In genomic region chr5:115355777-115356381, GRCh38 we compare ENCODE assay signal across 26 cellular contexts. TPM values are rescaled to one million over a fixed set of nuclear protein-coding genes. Genes with fewer than 3 reads are reported as not detected.
DNase-seq lines count a peak whose midpoint lies in the region; ATAC-seq, FAIRE-seq and TF ChIP-seq lines count a peak whose summit lies in the region.
"Had no signal": no experiment of that assay in that cellular context is flagged by ENCODE, and none has a peak within 500 bp of the region (broad histone marks: within the 10 kb centered on the region; RNA-seq: fewer than 3 reads in every experiment).

No MANE protein-coding gene starts in this region.

- POLR2A ChIA-PET in HepG2 (lab: Yijun Ruan, JAX) (no interaction called here), H1 (lab: Charles Lee; ENCODE audit: partially characterized antibody) (no interaction called here), MCF 10A (lab: Yijun Ruan, JAX) (no interaction called here)

- no peak overlapping the region for H2BK120ac ChIP-seq in H1 (replicated peaks; ENCODE audit: low read depth, low read length)

- no peak overlapping the region for H3K23ac ChIP-seq in H1 (ENCODE audit: insufficient read length)

- H3K27me3 ChIP-seq in HepG2 (ENCODE audit: control insufficient read depth in 1 of 2, insufficient read depth in 2 of 2, low read length in 2 of 2) = no peaks in the 10 kb centered on the region; a peak in 1 of 5 replicates
- no peaks in the 10 kb centered on the region for H3K27me3 ChIP-seq in right lobe of liver
- no peaks in the 10 kb centered on the region for H3K27me3 ChIP-seq in H1 (replicated peaks in 1 of 4; ENCODE audit: control insufficient read depth in 3 of 4, extremely low read depth in 1 of 4, insufficient read depth in 3 of 4, low read length in 3 of 4)

- H3K9me3 Mint-ChIP-seq in MCF 10A (ENCODE audit: unreplicated experiment) = no peaks in the 10 kb centered on the region
- H3K9me3 Mint-ChIP-seq: CD8-positive, alpha-beta T cell had no signal

- H2BK5ac ChIP-seq in H1 (ENCODE audit: low read depth, low read length) = no peak overlapping the region

- H3K4me1 ChIP-seq in HepG2 (ENCODE audit: insufficient read depth, low read length) (no peaks in the 10 kb centered on the region), right lobe of liver (no peaks in the 10 kb centered on the region), H1 (replicated peaks in 1 of 4; ENCODE audit: control insufficient read depth in 3 of 4, insufficient read depth in 4 of 4, low read length in 3 of 4) (peaks cover 0 to 4% (median 1%) of the 10 kb centered on the region in 4 experiments; a peak in 1 of 7 replicates)

- no peaks in the 10 kb centered on the region for H3K23me2 ChIP-seq in H1 (ENCODE audit: low read depth, low read length)

- no peaks in the 10 kb centered on the region for H3K79me2 ChIP-seq in HepG2 (ENCODE audit: insufficient read depth, low read length)
- no peaks in the 10 kb centered on the region for H3K79me2 ChIP-seq in H1 (ENCODE audit: control insufficient read depth in 1 of 2, insufficient read depth in 2 of 2, low read length in 2 of 2)

- no peak overlapping the region for H4K8ac ChIP-seq in H1 (ENCODE audit: extremely low read depth, insufficient read depth, low read length)

- ATAC-seq in HepG2 (no peak), right lobe of liver (no peak), left colon (peak; percentile 55)
- ATAC-seq: CD8-positive, alpha-beta T cell had no signal

- no peak overlapping the region for H2BK15ac ChIP-seq in H1 (ENCODE audit: low read length)

- H4K20me1 ChIP-seq in HepG2 (ENCODE audit: insufficient read depth, low read length) = no peaks in the 10 kb centered on the region
- H4K20me1 ChIP-seq in H1 (replicated peaks in 1 of 2; ENCODE audit: control insufficient read depth in 1 of 2, insufficient read depth in 2 of 2, low read length in 2 of 2) = no peaks in the 10 kb centered on the region

- intact Hi-C loops in HepG2 (cut with micrococcal nuclease; ENCODE audit: unreplicated experiment) (no loop called here), right lobe of liver (cut with DNase I) (no loop called here), left colon (cut with DNase I, micrococcal nuclease) (no loop called here), MCF 10A (cut with micrococcal nuclease) (no loop called here)

- no peaks in the 10 kb centered on the region for H3K36me3 ChIP-seq in HepG2 (replicated peaks in 1 of 2; ENCODE audit: control insufficient read depth in 1 of 2, insufficient read depth in 2 of 2, low read length in 2 of 2)
- no peaks in the 10 kb centered on the region for H3K36me3 ChIP-seq in right lobe of liver
- H3K36me3 ChIP-seq in H1 (ENCODE audit: control insufficient read depth in 2 of 4, insufficient read depth in 4 of 4, low read length in 3 of 4) = no peaks in the 10 kb centered on the region

- DNase-seq in HepG2 (ENCODE audit: low spot score) (no peak), right lobe of liver (no peak), H1 (ENCODE audit: low read depth in 1 of 2, low spot score in 2 of 2) (no peak), left colon (no peak), anterior cingulate cortex (lab: John Stamatoyannopoulos, UW) (no peak), MCF 10A (ENCODE audit: unreplicated experiment) (no peak), cerebellum (ENCODE audit: low spot score) (no peak)
- DNase-seq in NK-92 treated with Interleukin-12 subunit alpha and Interleukin-12 subunit beta, amount 100 ng/mL, for 24 hours (lab: John Stamatoyannopoulos, UW) = no peak
- DNase-seq: Caco-2; CD8-positive, alpha-beta T cell; GF-D8; H7; MM.1S; NCI-H1417; NCI-H1694; NCI-H2029 treated with DMSO at 0.1 percent for 48 hours; NCI-H2227 treated with DMSO at 0.1 percent for 48 hours; NCI-H510A; NCI-H69; SIG-M5 had no signal

- H3K14ac ChIP-seq in H1 (ENCODE audit: insufficient read length) = no peak overlapping the region

- H2AK5ac ChIP-seq in H1 (ENCODE audit: low read depth, low read length) = no peak overlapping the region

- H3K27ac ChIP-seq in HepG2 (ENCODE audit: extremely low read length, insufficient read depth, low read length) (no peak overlapping the region), right lobe of liver (no peak overlapping the region), H1 (ENCODE audit: low read depth, low read length) (no peak overlapping the region)
- H3K27ac ChIP-seq: 22Rv1, C4-2B, SK-N-MC had no signal

- TF ChIP-seq EP300 in HepG2 (IDR thresholded peaks at IDR 0.05; ENCODE audit: low read depth in 2 of 2, low read length in 2 of 2) = no peak
- no peak for TF ChIP-seq EP300 in HepG2 (CRISPR knock-in tag; IDR thresholded peaks at IDR 0.05; ENCODE audit: borderline replicate concordance)
- no peak for TF ChIP-seq EP300 in H1 (IDR thresholded peaks at IDR 0.05; ENCODE audit: borderline replicate concordance in 1 of 2, low read depth in 2 of 2, low read length in 2 of 2)

- H3K4me3 ChIP-seq in HepG2 (replicated peaks in 1 of 3; ENCODE audit: insufficient read depth in 1 of 3, low read depth in 2 of 3, low read length in 3 of 3) (no peak overlapping the region), right lobe of liver (no peak overlapping the region), H1 (ENCODE audit: extremely low read depth in 1 of 4, insufficient read depth in 2 of 4, low read depth in 3 of 4, low read length in 4 of 4) (no peak overlapping the region)
- H3K4me3 ChIP-seq: SK-N-MC had no signal

- in situ Hi-C loops in HepG2 (cut with HindIII; ENCODE audit: extremely low pct_ligation_motif_present, low pct_unique_long_range_greater_than_20kb) = no loop called here

- H4K91ac ChIP-seq in H1 (replicated peaks; ENCODE audit: insufficient read length, low read length) = no peak overlapping the region

- CTCF ChIA-PET in HepG2 (lab: Yijun Ruan, JAX; ENCODE audit: low intra/inter-chr PET ratio, low total read pairs) (no interaction called here), H1 (lab: Charles Lee; ENCODE audit: partially characterized antibody) (interaction anchor here (0.7 to 3.0 kb wide), 3 partner anchors 13 to 261 kb away, joined by 3 to 11 read pairs (median 3); no protein-coding TSS in a partner anchor), MCF 10A (lab: Yijun Ruan, JAX) (interaction anchor here (0.6 to 1.5 kb wide), 5 partner anchors 10 to 692 kb away, joined by 3 to 7 read pairs (median 3); no protein-coding TSS in a partner anchor)

- no peak for TF ChIP-seq POLR2A in HepG2 (IDR thresholded peaks at IDR 0.05; ENCODE audit: insufficient read depth in 1 of 2, low read depth in 2 of 2, low read length in 2 of 2)
- TF ChIP-seq POLR2A in right lobe of liver (IDR thresholded peaks at IDR 0.05) = no peak
- no peak for TF ChIP-seq POLR2A in H1 (IDR thresholded peaks at IDR 0.05; ENCODE audit: control extremely low read depth in 1 of 2, low read depth in 2 of 2, low read length in 2 of 2)

- TF ChIP-seq RAD21 in HepG2 (CRISPR knock-in tag; IDR thresholded peaks at IDR 0.05) = no peak
- TF ChIP-seq RAD21 in H1 (IDR thresholded peaks at IDR 0.05 in 1 of 2, conservative IDR thresholded peaks at IDR 0.05 in 1 of 2; ENCODE audit: low read depth in 2 of 2, low read length in 2 of 2) = no peak

- no peaks in the 10 kb centered on the region for H3K27me3 Mint-ChIP-seq in MCF 10A (ENCODE audit: insufficient read depth, unreplicated experiment)

- BruUV-seq in HepG2 (replicated peaks; lab: Mats Ljungman, UMichigan) (no TSS peak), MCF 10A (replicated peaks; lab: Mats Ljungman, UMichigan) (no TSS peak)

- H3K18ac ChIP-seq in H1 (ENCODE audit: extremely low read depth, low read length) = no peak overlapping the region

- no peak overlapping the region for H2BK20ac ChIP-seq in H1 (ENCODE audit: low read length)

- H3K27ac Mint-ChIP-seq in MCF 10A (ENCODE audit: low read depth, unreplicated experiment) = no peak overlapping the region
- H3K27ac Mint-ChIP-seq: B cell; CD8-positive, alpha-beta T cell had no signal

- no peak overlapping the region for H3K56ac ChIP-seq in H1 (replicated peaks; ENCODE audit: insufficient read length, low read depth, low read length)

- no peak overlapping the region for H3K9ac ChIP-seq in HepG2 (ENCODE audit: insufficient read depth, low read depth, low read length)
- H3K9ac ChIP-seq in H1 (replicated peaks in 1 of 4; ENCODE audit: extremely low read depth in 1 of 4, low read depth in 3 of 4, low read length in 3 of 4) = no peak overlapping the region

- H3K9me3 ChIP-seq in HepG2 (ENCODE audit: low read length) (no peaks in the 10 kb centered on the region), right lobe of liver (no peaks in the 10 kb centered on the region), H1 (ENCODE audit: insufficient read depth in 2 of 2, low read depth in 1 of 2, low read length in 1 of 2) (0 out of 4 replicates have a peak, but pooled peaks cover 0 to 5% of the 10 kb centered on the region in 2 experiments)
- H3K9me3 ChIP-seq: Caco-2 had no signal

- WGBS in HepG2 (ENCODE audit: low lambda C conversion rate) = 36% methylated on average over 4 of the region's 4 CpGs
- 90% methylated on average over 4 of the region's 4 CpGs for WGBS in right lobe of liver (ENCODE audit: insufficient coverage, low coverage, low lambda C conversion rate, missing lambda C conversion rate)
- 87% methylated on average over 4 of the region's 4 CpGs; no CpG with 5 or more reads in 1 of the 2 experiments for WGBS in H1 (ENCODE audit: extremely low coverage in 1 of 2, insufficient coverage in 1 of 2, insufficient read length in 1 of 2, insufficient replicate concordance in 2 of 2, low coverage in 1 of 2, low lambda C conversion rate in 2 of 2, missing lambda C conversion rate in 1 of 2), 2 experiments

- no peak overlapping the region for H4K5ac ChIP-seq in H1 (ENCODE audit: insufficient read length, low read depth, low read length)

- FAIRE-seq in HepG2 (lab: Jason Lieb, UNC) = no peak
- no peak for FAIRE-seq in H1 (lab: Jason Lieb, UNC)
- FAIRE-seq: GM12892, RCC 7860 had no signal

- peaks cover 12% of the 10 kb centered on the region for H3K4me1 Mint-ChIP-seq in MCF 10A (ENCODE audit: insufficient read depth, unreplicated experiment)
- H3K4me1 Mint-ChIP-seq: B cell had no signal

- TF ChIP-seq CTCF in HepG2 (CRISPR knock-in tag; IDR thresholded peaks at IDR 0.05) (no peak), right lobe of liver (IDR thresholded peaks at IDR 0.05) (no peak), H1 (IDR thresholded peaks at IDR 0.05; ENCODE audit: control extremely low read depth in 1 of 3, insufficient read depth in 1 of 3, low read depth in 1 of 3, low read length in 3 of 3) (no peak), MCF 10A (IDR thresholded peaks at IDR 0.05; ENCODE audit: unreplicated experiment) (no peak)

- H3K4ac ChIP-seq in H1 (replicated peaks; ENCODE audit: insufficient read length, low read depth, low read length) = no peak overlapping the region

- H3K4me3 Mint-ChIP-seq in MCF 10A (ENCODE audit: unreplicated experiment) = no peak overlapping the region
- H3K4me3 Mint-ChIP-seq: B cell; CD8-positive, alpha-beta T cell had no signal

- H3K4me2 ChIP-seq in HepG2 (ENCODE audit: low read depth, low read length) = no peak overlapping the region
- H3K4me2 ChIP-seq in H1 (ENCODE audit: insufficient read depth in 1 of 2, low read depth in 2 of 2, low read length in 2 of 2) = no peak overlapping the region

- H2AFZ ChIP-seq in HepG2 (ENCODE audit: low read length) (no peak overlapping the region), H1 (ENCODE audit: low read length) (peak overlapping the region; percentile 16; the same call in 1 of the 2 replicates)

- H2BK12ac ChIP-seq in H1 (ENCODE audit: low read depth, low read length) = no peak overlapping the region

- H3K79me1 ChIP-seq in H1 (ENCODE audit: low read depth, low read length) = no peaks in the 10 kb centered on the region

- H3K36me3 Mint-ChIP-seq in MCF 10A (ENCODE audit: insufficient read depth, unreplicated experiment) = no peaks in the 10 kb centered on the region
- H3K36me3 Mint-ChIP-seq: CD8-positive, alpha-beta T cell had no signal

RNA-seq across cellular contexts. Expression of gene CCDC112, which starts 59.4 kb away (rescaled TPM):
- total RNA-seq in HepG2 (2016; rRNA removed; fragmentation: Illumina TruSeq; extraction: Trizol) (2.8 and 3.3 TPM in 2 replicates), right lobe of liver (1 to 10 TPM in 2 of 6 experiments, under 1 TPM in 4; 0.49 to 1.8 (median 0.93) TPM), left colon (10 to 100 TPM in 1 of 2 donors, 1 to 10 TPM in 1; 8.4 to 10.8 TPM), MCF 10A (2022) (10.3 and 10.7 TPM in 2 replicates), cerebellum (30.8 TPM)
- 1.2 and 2.0 TPM in 2 replicates for total RNA-seq in HepG2 (2016; cell fraction: cytosol; rRNA removed; fragmentation: Illumina TruSeq; extraction: Trizol; ENCODE audit: low read depth)
- 3.4 and 3.8 TPM in 2 replicates for total RNA-seq in HepG2 (2016; cell fraction: insoluble cytoplasmic fraction; rRNA removed; fragmentation: Illumina TruSeq; extraction: Trizol)
- total RNA-seq in HepG2 (2016; cell fraction: membrane; rRNA removed; fragmentation: Illumina TruSeq; extraction: Trizol) = 1.9 and 2.1 TPM in 2 replicates
- 3.8 and 6.0 TPM in 2 replicates for total RNA-seq in HepG2 (2016; cell fraction: nucleus; rRNA removed; fragmentation: Illumina TruSeq; extraction: Trizol)
- polyA plus RNA-seq in HepG2 (2011; rRNA removed) (0.78 and 1.1 TPM in 2 replicates), H1 (2011; rRNA removed) (3.3 and 3.7 TPM in 2 replicates)
- polyA plus RNA-seq in HepG2 (2011; cell fraction: cytosol; rRNA removed) = 0.64 and 0.81 TPM in 2 replicates
- 0.45 and 0.71 TPM in 2 replicates for polyA plus RNA-seq in HepG2 (2011; cell fraction: nucleus; rRNA removed)
- 2.5 and 3.9 TPM in 2 replicates for polyA plus RNA-seq in HepG2 (2012)
- polyA plus RNA-seq in HepG2 (2016; cell fraction: cytosol; fragmentation: Illumina TruSeq; extraction: Trizol; ENCODE audit: low read depth) = 0.85 and 0.99 TPM in 2 replicates
- 4.0 and 4.9 TPM in 2 replicates for polyA plus RNA-seq in HepG2 (2016; cell fraction: insoluble cytoplasmic fraction; fragmentation: Illumina TruSeq; extraction: Trizol; ENCODE audit: low read depth)
- 1.1 and 1.7 TPM in 2 replicates for polyA plus RNA-seq in HepG2 (2016; cell fraction: membrane; fragmentation: Illumina TruSeq; extraction: Trizol; ENCODE audit: low read depth)
- polyA plus RNA-seq in HepG2 (2016; cell fraction: nucleus; fragmentation: Illumina TruSeq; extraction: Trizol; ENCODE audit: insufficient read depth, low read depth) = 5.2 and 9.4 TPM in 2 replicates
- polyA minus RNA-seq in HepG2 (2011; rRNA and poly(A)+ RNA removed; ENCODE audit: low replicate concordance) = 0.18 and 0.44 TPM in 2 replicates
- 0.69 and 1.4 TPM in 2 replicates for polyA minus RNA-seq in HepG2 (2011; cell fraction: cytosol; rRNA and poly(A)+ RNA removed)
- 4.2 and 4.8 TPM in 2 replicates for polyA minus RNA-seq in HepG2 (2011; cell fraction: nucleus; rRNA and poly(A)+ RNA removed)
- 13.2 and 15.6 TPM in 2 replicates for total RNA-seq in H1 (2021; fragmentation: NEBNext Ultra II Directional; extraction: Animal tissue kit (Norgen Biotek cat#: 25700))
- polyA plus RNA-seq in H1 (2011; cell fraction: cytosol; rRNA removed) = 5.2 TPM
- 1.5 TPM for polyA plus RNA-seq in H1 (2011; cell fraction: nucleus; rRNA removed)
- polyA plus RNA-seq in H1 (2012, experiment 1 of 2) = 4.5 to 13.6 TPM (median 5.8 TPM) in 4 replicates
- polyA plus RNA-seq in H1 (2012, experiment 2 of 2) = 1.2 TPM
- polyA plus RNA-seq in H1 (2013, experiment 1 of 2) = 54.4 TPM
- polyA plus RNA-seq in H1 (2013, experiment 2 of 2) = 49.7 TPM
- 0.66 and 1.1 TPM in 2 replicates for polyA minus RNA-seq in H1 (2011; rRNA and poly(A)+ RNA removed)
- 2.9 TPM for polyA minus RNA-seq in H1 (2011; cell fraction: cytosol; rRNA and poly(A)+ RNA removed)
- polyA minus RNA-seq in H1 (2011; cell fraction: nucleus; rRNA and poly(A)+ RNA removed) = 8.0 TPM
